Comparison of ENCODE assay signal across 22 cellular contexts in the genomic region with DNA sequence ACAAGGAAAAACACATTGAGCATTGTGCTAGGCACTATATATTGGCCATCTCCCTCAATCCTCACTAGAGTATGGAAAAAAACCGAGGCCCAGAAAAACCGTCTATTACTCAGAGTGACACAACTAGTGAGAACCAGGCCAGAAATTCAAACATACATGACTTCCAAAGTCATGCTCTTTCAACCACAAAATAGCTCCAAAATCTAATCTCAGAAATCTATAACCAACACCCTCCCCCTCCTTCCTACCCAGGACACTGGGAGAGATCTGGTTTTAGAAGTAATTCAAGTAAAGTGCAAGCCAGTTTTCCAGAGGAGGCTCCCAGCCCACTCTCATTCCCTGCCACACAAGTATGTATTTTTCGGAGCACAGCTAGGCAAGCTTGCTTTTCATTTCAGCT. TPM values are rescaled to one million over a fixed set of nuclear protein-coding genes. Genes with fewer than 3 reads are reported as not detected.
A peak's percentile ranks its signal among the peaks of the same experiment; 100 is the strongest.
DNase-seq lines count a peak whose midpoint lies in the region; ATAC-seq and TF ChIP-seq lines count a peak whose summit lies in the region.
"Had no signal": no experiment of that assay in that cellular context is flagged by ENCODE, and none has a peak within 500 bp of the region (broad histone marks: within the 10 kb centered on the region; RNA-seq: fewer than 3 reads in every experiment).

No MANE protein-coding gene starts in this region.

- no peak for TF ChIP-seq CTCF in brain (conservative IDR thresholded peaks at IDR 0.05)

- no peak for ATAC-seq in SK-N-SH treated with all-trans-retinoic acid at 6 μM for 48 hours
- ATAC-seq: A549, HepG2, K562 had no signal

- H3K4me3 Mint-ChIP-seq in brain: peak overlapping the region in 1 of 5 experiments; percentile 51
- H3K4me3 Mint-ChIP-seq in CD8-positive, alpha-beta memory T cell: no peak overlapping the region
- H3K4me3 Mint-ChIP-seq: B cell, CD14-positive monocyte, H9 had no signal

- no peaks in the 10 kb centered on the region for H3K36me3 Mint-ChIP-seq in brain
- H3K36me3 Mint-ChIP-seq in CD8-positive, alpha-beta memory T cell: no peaks in the 10 kb centered on the region
- H3K36me3 Mint-ChIP-seq: CD14-positive monocyte had no signal

- H3K4me1 Mint-ChIP-seq in brain: peaks cover 41% of the 10 kb centered on the region
- no peaks in the 10 kb centered on the region for H3K4me1 Mint-ChIP-seq in CD8-positive, alpha-beta memory T cell
- H3K4me1 Mint-ChIP-seq: CD14-positive monocyte had no signal

- H3K27ac Mint-ChIP-seq in brain: peak overlapping the region in 3 of 5 experiments; percentile 12 to 55 (median 21)
- H3K27ac Mint-ChIP-seq in CD8-positive, alpha-beta memory T cell: no peak overlapping the region
- H3K27ac Mint-ChIP-seq: CD14-positive monocyte, H9 had no signal

- no peaks in the 10 kb centered on the region for H3K27me3 ChIP-seq in CD8-positive, alpha-beta memory T cell (ENCODE audit: insufficient read depth, low read length, poor library complexity, severe bottlenecking)

- H3K4me1 ChIP-seq in mesodermal cell (ENCODE audit: control insufficient read depth, insufficient read depth, low read length, poor library complexity, severe bottlenecking): peaks cover 22% of the 10 kb centered on the region
- no peaks in the 10 kb centered on the region for H3K4me1 ChIP-seq in CD8-positive, alpha-beta memory T cell (ENCODE audit: insufficient read depth, low read length)
- H3K4me1 ChIP-seq: A549, SJCRH30 had no signal

- peaks cover 8% of the 10 kb centered on the region for H3K27me3 Mint-ChIP-seq in brain
- H3K27me3 Mint-ChIP-seq in CD8-positive, alpha-beta memory T cell: peaks cover 2 to 4% of the 10 kb centered on the region in 2 donors
- H3K27me3 Mint-ChIP-seq: B cell had no signal

- CTCF ChIA-PET in CD8-positive, alpha-beta memory T cell (lab: Charles Lee): no interaction called here

- POLR2A ChIA-PET in CD8-positive, alpha-beta memory T cell (lab: Charles Lee): no interaction called here

- H3K36me3 ChIP-seq in mesodermal cell (ENCODE audit: control insufficient read depth, insufficient read depth, low read length): peaks cover 3% of the 10 kb centered on the region
- H3K36me3 ChIP-seq in CD8-positive, alpha-beta memory T cell (ENCODE audit: insufficient read depth, low read length): no peaks in the 10 kb centered on the region
- H3K36me3 ChIP-seq: SJCRH30 had no signal

- no peaks in the 10 kb centered on the region for H3K9me3 ChIP-seq in mesodermal cell (ENCODE audit: control insufficient read depth, low read length)
- H3K9me3 ChIP-seq in CD8-positive, alpha-beta memory T cell (ENCODE audit: low read length): no peaks in the 10 kb centered on the region
- H3K9me3 ChIP-seq: A549, SJCRH30 had no signal

- DNase-seq in M059J (ENCODE audit: low read depth) (peak; percentile 23), stromal cell of bone marrow (ENCODE audit: low read depth) (peak; percentile 42), mesenteric fat pad (ENCODE audit: low spot score) (no peak)
- no peak for DNase-seq in CD8-positive, alpha-beta memory T cell
- DNase-seq: EL, GM23248, H9, NCI-H1092 treated with DMSO at 0.1 percent for 48 hours, NCI-H1436 treated with DMSO at 0.1 percent for 48 hours, NCI-H1930, NCI-H226, NCI-H524, NCI-H774, SJCRH30 had no signal

- peak overlapping the region; percentile 54 for H3K27ac ChIP-seq in mesodermal cell (ENCODE audit: low read depth, low read length, severe bottlenecking)
- H3K27ac ChIP-seq in CD8-positive, alpha-beta memory T cell (ENCODE audit: low read depth, low read length): no peak overlapping the region
- H3K27ac ChIP-seq: A549, GM23248, SJCRH30 had no signal

- peaks cover 0 to 3% (median 0%) of the 10 kb centered on the region in 5 experiments for H3K9me3 Mint-ChIP-seq in brain
- no peaks in the 10 kb centered on the region for H3K9me3 Mint-ChIP-seq in CD8-positive, alpha-beta memory T cell
- H3K9me3 Mint-ChIP-seq: CD14-positive monocyte, H9 had no signal

- WGBS in mesodermal cell (ENCODE audit: insufficient coverage in 2 of 2), 2 experiments: 81 to 98% methylated on average over 3 of the region's 3 CpGs

- no peak overlapping the region for H3K4me3 ChIP-seq in mesodermal cell (ENCODE audit: extremely low read depth, insufficient read depth, low read length, poor library complexity, severe bottlenecking)
- H3K4me3 ChIP-seq in CD8-positive, alpha-beta memory T cell (ENCODE audit: low read length): no peak overlapping the region
- H3K4me3 ChIP-seq: A549, GM23248, K562, SJCRH30 had no signal

TF ChIP-seq in SK-N-SH treated with all-trans-retinoic acid at 6 μM for 48 hours, 23 proteins besides CTCF, POLR2A, EP300 and RAD21:
- TF ChIP-seq BACH2 (CRISPR knock-in tag; IDR thresholded peaks at IDR 0.05; ENCODE audit: borderline replicate concordance): no peak
- TF ChIP-seq RARB (CRISPR knock-in tag; IDR thresholded peaks at IDR 0.05): no peak
- no peak for TF ChIP-seq OSR1 (CRISPR knock-in tag; IDR thresholded peaks at IDR 0.05)
- TF ChIP-seq GLIS3 (CRISPR knock-in tag; IDR thresholded peaks at IDR 0.05): no peak
- TF ChIP-seq, protein P1, sequence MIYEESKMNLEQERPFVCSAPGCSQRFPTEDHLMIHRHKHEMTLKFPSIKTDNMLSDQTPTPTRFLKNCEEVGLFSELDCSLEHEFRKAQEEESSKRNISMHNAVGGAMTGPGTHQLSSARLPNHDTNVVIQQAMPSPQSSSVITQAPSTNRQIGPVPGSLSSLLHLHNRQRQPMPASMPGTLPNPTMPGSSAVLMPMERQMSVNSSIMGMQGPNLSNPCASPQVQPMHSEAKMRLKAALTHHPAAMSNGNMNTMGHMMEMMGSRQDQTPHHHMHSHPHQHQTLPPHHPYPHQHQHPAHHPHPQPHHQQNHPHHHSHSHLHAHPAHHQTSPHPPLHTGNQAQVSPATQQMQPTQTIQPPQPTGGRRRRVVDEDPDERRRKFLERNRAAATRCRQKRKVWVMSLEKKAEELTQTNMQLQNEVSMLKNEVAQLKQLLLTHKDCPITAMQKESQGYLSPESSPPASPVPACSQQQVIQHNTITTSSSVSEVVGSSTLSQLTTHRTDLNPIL (CRISPR knock-in tag; IDR thresholded peaks at IDR 0.05; ENCODE audit: low read depth): no peak
- TF ChIP-seq ESRRG (CRISPR knock-in tag; IDR thresholded peaks at IDR 0.05): no peak
- no peak for TF ChIP-seq TOX (CRISPR knock-in tag; IDR thresholded peaks at IDR 0.05; ENCODE audit: borderline replicate concordance)
- TF ChIP-seq ZC3H10 (CRISPR knock-in tag; IDR thresholded peaks at IDR 0.05): no peak

RNA-seq across cellular contexts. Expression of a gene that starts 7.6 kb away (rescaled TPM):
- not detected in 2 replicates for total RNA-seq in M059J (2014; rRNA removed; shearing (Covaris generic))
- 3.4 TPM for polyA plus RNA-seq in brain (ENCODE audit: insufficient read depth, low read depth, low replicate concordance)
- polyA plus RNA-seq in mesodermal cell (2013, experiment 1 of 2): 6.2 TPM
- polyA plus RNA-seq in mesodermal cell (2013, experiment 2 of 2): 4.0 TPM
- total RNA-seq in CD8-positive, alpha-beta memory T cell: under 1 TPM; 0.07 to 0.35 TPM
- not detected for polyA plus RNA-seq in CD8-positive, alpha-beta memory T cell
- 4.2 TPM for total RNA-seq in mesenteric fat pad
- total RNA-seq: GM23248, HepG2, SJCRH30 had no signal
- polyA plus RNA-seq: GM23248, HepG2, K562 had no signal

Comparison
In these comparisons a context has a peak if more than half of its experiments do, and no peak if none do; other contexts are left out.
1. DNase-seq: peak in M059J (single experiment) and stromal cell of bone marrow (single experiment); none in CD8-positive, alpha-beta memory T cell (0 of 5) and mesenteric fat pad (single experiment).
2. H3K27ac Mint-ChIP-seq: peak in brain (3 of 5); none in CD8-positive, alpha-beta memory T cell (0 of 8).